12 cellular contexts compared by ENCODE assay signal in the genomic region with DNA sequence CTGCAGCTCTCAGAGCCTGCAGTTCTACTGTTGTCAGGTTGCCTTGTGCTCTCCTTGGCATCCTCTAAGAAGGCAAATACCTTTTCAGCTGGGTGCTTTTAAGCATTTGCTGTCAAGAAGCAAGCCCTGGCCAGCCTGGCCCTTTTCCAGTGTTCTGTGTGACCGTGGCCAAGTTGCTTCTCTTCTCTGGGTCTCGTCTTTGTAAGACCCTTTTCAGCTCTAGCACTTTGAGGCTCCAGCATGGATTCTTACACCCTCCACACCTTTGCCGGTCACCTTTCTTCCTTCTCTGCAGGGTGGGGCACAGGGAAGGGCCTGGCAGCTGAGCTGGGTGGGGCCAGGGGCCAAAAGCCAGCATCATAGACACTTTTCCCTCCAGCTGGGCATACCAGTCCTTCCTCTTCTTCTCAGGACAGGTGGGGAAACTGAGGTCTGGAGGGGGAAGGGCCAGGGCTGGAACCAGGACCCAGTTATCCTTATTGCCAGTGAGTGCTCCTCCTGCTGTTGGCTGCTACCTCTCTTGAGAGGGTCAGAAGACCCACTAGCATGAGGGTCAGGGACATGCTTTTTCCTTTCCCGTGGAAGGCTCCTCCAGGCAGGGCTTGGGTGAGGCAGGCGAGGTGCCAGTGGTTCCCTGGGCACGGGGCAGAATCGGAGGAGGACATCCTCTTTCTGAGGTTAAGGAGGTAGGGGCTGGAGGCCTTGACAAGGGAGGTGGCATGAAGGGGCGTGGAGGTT. TPM values are rescaled to one million over a fixed set of nuclear protein-coding genes. Genes with fewer than 3 reads are reported as not detected.
DNase-seq lines count a peak whose midpoint lies in the region; ATAC-seq, FAIRE-seq and TF ChIP-seq lines count a peak whose summit lies in the region.
"Had no signal": no experiment of that assay in that cellular context is flagged by ENCODE, and none has a peak within 500 bp of the region (broad histone marks: within the 10 kb centered on the region; RNA-seq: fewer than 3 reads in every experiment).

No MANE protein-coding gene starts in this region.

- no peak for ATAC-seq in left cardiac atrium
- no peak for ATAC-seq in aorta (ENCODE audit: low FRiP score)
- ATAC-seq in GM21723 (IDR thresholded peaks at IDR 0.05; ENCODE audit: unreplicated experiment): no peak
- ATAC-seq: activated T-cell treated with anti-CD3 and anti-CD28 coated beads, Interleukin-2, amount 50 U/mL, for 72 hours had no signal

- H3K9ac ChIP-seq in kidney (ENCODE audit: low read length in 2 of 2): no peak overlapping the region

- TF ChIP-seq POLR2A in prostate gland (IDR thresholded peaks at IDR 0.05): no peak

- 48% methylated on average over 8 of the region's 8 CpGs for WGBS in prostate gland
- 27 to 28% methylated on average over 8 of the region's 8 CpGs for WGBS in aorta, 2 donors

- H3K4me3 ChIP-seq in left ventricle myocardium inferior: no peak overlapping the region
- H3K4me3 ChIP-seq in kidney (ENCODE audit: low read length in 2 of 2): no peak overlapping the region
- no peak overlapping the region for H3K4me3 ChIP-seq in prostate gland
- no peak overlapping the region for H3K4me3 ChIP-seq in aorta (ENCODE audit: low read length in 2 of 2)

- H3K27me3 ChIP-seq in left ventricle myocardium inferior (ENCODE audit: low read depth) (no peaks in the 10 kb centered on the region), prostate gland (replicated peaks; ENCODE audit: insufficient read depth) (no peaks in the 10 kb centered on the region), aorta (ENCODE audit: control insufficient read depth in 1 of 2, insufficient read depth in 2 of 2, low read length in 1 of 2) (no peaks in the 10 kb centered on the region)

- no peak for FAIRE-seq in kidney (lab: Jason Lieb, UNC)

- no peaks in the 10 kb centered on the region for H3K9me3 ChIP-seq in left ventricle myocardium inferior (replicated peaks)
- H3K9me3 ChIP-seq in kidney (ENCODE audit: control insufficient read depth in 1 of 2, low read length in 2 of 2): no peaks in the 10 kb centered on the region
- no peaks in the 10 kb centered on the region for H3K9me3 ChIP-seq in prostate gland
- no peaks in the 10 kb centered on the region for H3K9me3 ChIP-seq in aorta (ENCODE audit: control insufficient read depth, low read length)

- H3K27ac ChIP-seq in left ventricle myocardium inferior (replicated peaks) (peak overlapping the region; percentile 90), kidney (ENCODE audit: low read depth in 2 of 2, low read length in 2 of 2) (peak overlapping the region; percentile 57 to 64), prostate gland (peak overlapping the region; percentile 66 to 67), aorta (ENCODE audit: low read depth in 1 of 2, low read length in 2 of 2) (peak overlapping the region; percentile 54 to 85)
- H3K27ac ChIP-seq: HL-60 had no signal

- TF ChIP-seq CTCF in left ventricle myocardium inferior (IDR thresholded peaks at IDR 0.05; ENCODE audit: borderline replicate concordance): no peak
- TF ChIP-seq CTCF in kidney (IDR thresholded peaks at IDR 0.05; ENCODE audit: borderline replicate concordance, extremely low read depth, insufficient read depth): no peak
- TF ChIP-seq CTCF in prostate gland (IDR thresholded peaks at IDR 0.05): no peak

- no peak for DNase-seq in left ventricle myocardium inferior
- DNase-seq in left cardiac atrium: no peak
- no peak for DNase-seq in kidney
- DNase-seq in prostate gland (ENCODE audit: low spot score): peak; percentile 17
- DNase-seq in aorta: no peak
- DNase-seq in stimulated activated CD4-positive, alpha-beta T cell treated with anti-CD3 and anti-CD28 coated beads, Interleukin-4, amount 100 ng/mL, for 1 hour: no peak
- no peak for DNase-seq in GM03348 (ENCODE audit: low spot score)
- DNase-seq: activated T-cell treated with anti-CD3 and anti-CD28 coated beads, Interleukin-2, amount 50 U/mL, for 72 hours; NCI-H1048; NCI-H446 treated with DMSO at 0.1 percent for 48 hours had no signal

- intact Hi-C loops in left ventricle myocardium inferior (cut with micrococcal nuclease) (no loop called here), left cardiac atrium (cut with DNase I) (no loop called here), kidney (cut with DNase I) (no loop called here), prostate gland (cut with DNase I) (no loop called here), aorta (cut with DNase I) (no loop called here)

- H3K4me1 ChIP-seq in left ventricle myocardium inferior: peaks cover 100% of the 10 kb centered on the region
- H3K4me1 ChIP-seq in kidney (ENCODE audit: control insufficient read depth in 1 of 2, insufficient read depth in 1 of 2, low read depth in 1 of 2, low read length in 2 of 2): peaks cover 70 to 75% of the 10 kb centered on the region in 2 donors
- H3K4me1 ChIP-seq in prostate gland (replicated peaks): peaks cover 55% of the 10 kb centered on the region
- peaks cover 2 to 8% of the 10 kb centered on the region in 2 donors for H3K4me1 ChIP-seq in aorta (ENCODE audit: control insufficient read depth in 1 of 2, insufficient read depth in 2 of 2, low read length in 2 of 2)

- H3K36me3 ChIP-seq in left ventricle myocardium inferior: no peaks in the 10 kb centered on the region
- H3K36me3 ChIP-seq in kidney (ENCODE audit: control insufficient read depth in 1 of 2, insufficient read depth in 2 of 2, low read length in 2 of 2): no peaks in the 10 kb centered on the region
- no peaks in the 10 kb centered on the region for H3K36me3 ChIP-seq in prostate gland
- no peaks in the 10 kb centered on the region for H3K36me3 ChIP-seq in aorta (ENCODE audit: control insufficient read depth in 1 of 2, insufficient read depth in 2 of 2, low read length in 1 of 2)

RNA-seq across cellular contexts. Expression of a gene that starts 0.5 kb away (rescaled TPM):
- total RNA-seq in left ventricle myocardium inferior: 58.9 TPM
- 10 to 100 TPM; 59.3 to 71.2 TPM for total RNA-seq in left cardiac atrium
- total RNA-seq in kidney: 60.7 TPM
- polyA plus RNA-seq in kidney (ENCODE audit: insufficient read depth, low read depth, low replicate concordance): 11.7 TPM
- total RNA-seq in prostate gland: 100 to 1,000 TPM in 1 of 2 donors, 10 to 100 TPM in 1; 65.8 to 175 TPM
- total RNA-seq in aorta: 100 to 1,000 TPM in 1 of 2 donors, 10 to 100 TPM in 1; 74.0 to 116 TPM
- 10 to 100 TPM; 10.4 to 12.1 TPM for polyA plus RNA-seq in aorta

RNA-seq across cellular contexts. Expression of a gene that starts 57.9 kb away (rescaled TPM):
- total RNA-seq in left ventricle myocardium inferior (1,202 TPM), left cardiac atrium (1,000 to 10,000 TPM; 1,239 to 1,275 TPM), kidney (1,504 TPM), prostate gland (1,000 to 10,000 TPM; 1,708 to 3,672 TPM), aorta (1,000 to 10,000 TPM; 1,419 to 1,480 TPM)
- polyA plus RNA-seq in kidney (ENCODE audit: insufficient read depth, low read depth, low replicate concordance) (1,994 TPM), aorta (1,000 to 10,000 TPM; 3,586 to 6,043 TPM)
